ENCODE assay signal across 8 cellular contexts in the genomic region with DNA sequence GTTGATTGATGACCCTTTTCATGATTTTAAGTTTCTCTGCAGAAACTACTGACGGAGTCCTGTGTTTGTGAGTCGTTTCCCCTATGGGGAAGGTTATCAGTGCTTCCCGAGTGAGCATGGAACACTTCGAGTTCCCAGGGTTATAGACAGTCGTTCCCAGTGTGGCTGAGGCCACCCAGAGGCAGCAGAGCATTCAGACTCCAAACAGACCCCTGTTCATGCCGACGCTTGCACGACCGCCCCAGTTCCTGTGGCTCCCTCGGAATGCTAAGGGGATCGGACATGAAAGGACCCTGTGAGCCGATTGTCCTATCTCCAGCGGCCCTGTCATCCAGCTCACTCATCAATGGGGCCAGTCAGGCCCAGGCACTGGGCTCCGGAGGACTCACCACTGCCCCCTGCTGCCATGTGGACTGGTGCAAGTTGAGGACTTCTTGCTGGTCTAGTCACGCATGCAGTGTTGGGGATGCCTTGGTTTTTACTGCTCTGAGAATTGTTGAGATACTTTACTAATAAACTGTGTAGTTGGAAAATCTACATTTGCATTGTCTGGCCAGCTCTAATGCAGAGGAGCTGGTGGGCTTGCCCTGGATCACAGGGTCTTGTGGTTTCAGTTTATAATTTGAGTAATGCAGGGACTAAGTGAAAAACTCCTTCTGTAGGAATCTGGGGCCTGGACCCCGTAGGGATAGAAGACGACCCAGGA. TPM values are rescaled to one million over a fixed set of nuclear protein-coding genes. Genes with fewer than 3 reads are reported as not detected.
DNase-seq lines count a peak whose midpoint lies in the region; ATAC-seq lines count a peak whose summit lies in the region.

No MANE protein-coding gene starts in this region.

- CTCF ChIA-PET in activated CD8-positive, alpha-beta T cell treated with anti-CD3 and anti-CD28 coated beads, Interleukin-2, amount 10 ng/mL, durations not matched to agents 7 days and 5 days (lab: Charles Lee) = interaction anchor here (0.6 to 2.4 kb wide), 11 partner anchors 9 to 310 kb away, joined by 3 to 8 read pairs (median 3); no protein-coding TSS in a partner anchor

- H3K4me1 Mint-ChIP-seq in activated CD8-positive, alpha-beta T cell treated with anti-CD3 and anti-CD28 coated beads, Interleukin-2, amount 10 ng/mL, durations not matched to agents 7 days and 5 days (ENCODE audit: low read depth) = peaks cover 32% of the 10 kb centered on the region
- peaks cover 16% of the 10 kb centered on the region for H3K4me1 Mint-ChIP-seq in memory B cell

- peaks cover 33% of the 10 kb centered on the region for H3K36me3 Mint-ChIP-seq in activated CD8-positive, alpha-beta T cell treated with anti-CD3 and anti-CD28 coated beads, Interleukin-2, amount 10 ng/mL, durations not matched to agents 7 days and 5 days (ENCODE audit: low read depth)
- H3K36me3 Mint-ChIP-seq in memory B cell = peaks cover 8% of the 10 kb centered on the region

- no peaks in the 10 kb centered on the region for H3K27me3 Mint-ChIP-seq in activated CD8-positive, alpha-beta T cell treated with anti-CD3 and anti-CD28 coated beads, Interleukin-2, amount 10 ng/mL, durations not matched to agents 7 days and 5 days (ENCODE audit: low read depth)
- H3K27me3 Mint-ChIP-seq in memory B cell = no peaks in the 10 kb centered on the region

- DNase-seq in NCI-H524 (lab: John Stamatoyannopoulos, UW) = peak; percentile 26 to 79
- DNase-seq in NCI-H524 treated with DMSO at 0.1 percent for 48 hours (lab: John Stamatoyannopoulos, UW) = no peak
- peak; percentile 11 for DNase-seq in NCI-H345 treated with DMSO at 0.1 percent for 48 hours (lab: John Stamatoyannopoulos, UW; ENCODE audit: unreplicated experiment)
- DNase-seq in activated CD8-positive, alpha-beta T cell treated with anti-CD3 and anti-CD28 coated beads, Interleukin-2, amount 10 ng/mL, durations not matched to agents 7 days and 5 days = peak; percentile 88
- peak; percentile 73 for DNase-seq in effector CD4-positive, alpha-beta T cell
- DNase-seq in memory B cell (ENCODE audit: low spot score in 2 of 2) = peak; percentile 75 to 83
- peak; percentile 52 to 59 for DNase-seq in stimulated activated CD8-positive, alpha-beta memory T cell treated with anti-CD3 and anti-CD28 coated beads, Interleukin-15, amount 100 ng/mL, for 4 hours (ENCODE audit: low read depth in 2 of 2)

- H3K4me3 Mint-ChIP-seq in activated CD8-positive, alpha-beta T cell treated with anti-CD3 and anti-CD28 coated beads, Interleukin-2, amount 10 ng/mL, durations not matched to agents 7 days and 5 days = peak overlapping the region; percentile 34
- H3K4me3 Mint-ChIP-seq in memory B cell = no peak overlapping the region

- peak overlapping the region; percentile 74 for H3K27ac Mint-ChIP-seq in activated CD8-positive, alpha-beta T cell treated with anti-CD3 and anti-CD28 coated beads, Interleukin-2, amount 10 ng/mL, durations not matched to agents 7 days and 5 days
- H3K27ac Mint-ChIP-seq in memory B cell = no peak overlapping the region

- H3K9me3 Mint-ChIP-seq in activated CD8-positive, alpha-beta T cell treated with anti-CD3 and anti-CD28 coated beads, Interleukin-2, amount 10 ng/mL, durations not matched to agents 7 days and 5 days (ENCODE audit: insufficient read depth) = no peaks in the 10 kb centered on the region
- no peaks in the 10 kb centered on the region for H3K9me3 Mint-ChIP-seq in memory B cell

- POLR2A ChIA-PET in activated CD8-positive, alpha-beta T cell treated with anti-CD3 and anti-CD28 coated beads, Interleukin-2, amount 10 ng/mL, durations not matched to agents 7 days and 5 days (lab: Charles Lee) = interaction anchor here (0.9 kb wide), 1 partner anchor 8 kb away, joined by 3 read pairs; no protein-coding TSS in a partner anchor

- peak; percentile 46 for ATAC-seq in activated CD8-positive, alpha-beta T cell treated with anti-CD3 and anti-CD28 coated beads, Interleukin-2, amount 10 ng/mL, durations not matched to agents 7 days and 5 days
- ATAC-seq in memory B cell (ENCODE audit: low read depth) = peak; percentile 27
- ATAC-seq in GM19328 (IDR thresholded peaks at IDR 0.05; ENCODE audit: unreplicated experiment) = no peak

RNA-seq across cellular contexts. Expression of gene RPL13, which starts 3.1 kb away (rescaled TPM):
- total RNA-seq in activated CD8-positive, alpha-beta T cell treated with anti-CD3 and anti-CD28 coated beads, Interleukin-2, amount 10 ng/mL, durations not matched to agents 7 days and 5 days = 1,000 to 10,000 TPM; 1,842 to 1,844 TPM

RNA-seq across cellular contexts. Expression of gene CPNE7, which starts 18.2 kb away (rescaled TPM):
- total RNA-seq in activated CD8-positive, alpha-beta T cell treated with anti-CD3 and anti-CD28 coated beads, Interleukin-2, amount 10 ng/mL, durations not matched to agents 7 days and 5 days = 1 to 10 TPM; 1.1 to 1.8 TPM

RNA-seq across cellular contexts. Expression of gene SPG7, which starts 49.2 kb away (rescaled TPM):
- total RNA-seq in activated CD8-positive, alpha-beta T cell treated with anti-CD3 and anti-CD28 coated beads, Interleukin-2, amount 10 ng/mL, durations not matched to agents 7 days and 5 days = 10 to 100 TPM; 94.7 to 98.4 TPM

RNA-seq across cellular contexts. Expression of gene DPEP1, which starts 56.1 kb away (rescaled TPM):
- total RNA-seq in activated CD8-positive, alpha-beta T cell treated with anti-CD3 and anti-CD28 coated beads, Interleukin-2, amount 10 ng/mL, durations not matched to agents 7 days and 5 days = not detected
